Comparison of ENCODE assay signal across 8 cellular contexts in genomic region chr1:40592107-40592773, GRCh38.
DNase-seq lines count a peak whose midpoint lies in the region; ATAC-seq and TF ChIP-seq lines count a peak whose summit lies in the region.

No MANE protein-coding gene starts in this region.

- peaks cover 9% of the 10 kb centered on the region for H3K27me3 ChIP-seq in osteoblast (ENCODE audit: insufficient read depth, low read length)
- no peaks in the 10 kb centered on the region for H3K27me3 ChIP-seq in CD8-positive, alpha-beta T cell (ENCODE audit: insufficient read depth, low read length)

- H3K27ac ChIP-seq in osteoblast (ENCODE audit: low read depth, low read length), result no peak overlapping the region
- H3K27ac ChIP-seq in CD8-positive, alpha-beta T cell (ENCODE audit: low read depth, low read length), result no peak overlapping the region

- peaks cover 27% of the 10 kb centered on the region for H3K4me1 Mint-ChIP-seq in CD14-positive monocyte
- peaks cover 6 to 11% (median 8%) of the 10 kb centered on the region in 3 donors for H3K4me1 Mint-ChIP-seq in T-cell
- H3K4me1 Mint-ChIP-seq in CD8-positive, alpha-beta T cell (ENCODE audit: low read depth), result peaks cover 11% of the 10 kb centered on the region

- H3K9me3 ChIP-seq in osteoblast (ENCODE audit: low read depth, low read length), result no peaks in the 10 kb centered on the region
- no peaks in the 10 kb centered on the region for H3K9me3 ChIP-seq in CD8-positive, alpha-beta T cell (ENCODE audit: low read length)

- H3K36me3 Mint-ChIP-seq in CD14-positive monocyte, result no peaks in the 10 kb centered on the region
- no peaks in the 10 kb centered on the region for H3K36me3 Mint-ChIP-seq in T-cell
- H3K36me3 Mint-ChIP-seq in CD8-positive, alpha-beta T cell, result no peaks in the 10 kb centered on the region

- no peak overlapping the region for H3K4me3 Mint-ChIP-seq in CD14-positive monocyte
- H3K4me3 Mint-ChIP-seq in T-cell, result no peak overlapping the region
- H3K4me3 Mint-ChIP-seq in CD8-positive, alpha-beta T cell, result no peak overlapping the region

- no peaks in the 10 kb centered on the region for H3K36me3 ChIP-seq in osteoblast (ENCODE audit: insufficient read depth, low read length)
- H3K36me3 ChIP-seq in CD8-positive, alpha-beta T cell (ENCODE audit: insufficient read depth, low read length), result no peaks in the 10 kb centered on the region

- peaks cover 1 to 6% (median 2%) of the 10 kb centered on the region in 3 donors for H3K27me3 Mint-ChIP-seq in CD14-positive monocyte (ENCODE audit: low read depth in 3 of 3)
- peaks cover 3 to 9% of the 10 kb centered on the region in 2 donors for H3K27me3 Mint-ChIP-seq in T-cell
- H3K27me3 Mint-ChIP-seq in CD8-positive, alpha-beta T cell (ENCODE audit: low read depth), result peaks cover 5% of the 10 kb centered on the region

- no peaks in the 10 kb centered on the region for H4K20me1 ChIP-seq in osteoblast (ENCODE audit: insufficient read depth, low read length)

- TF ChIP-seq CTCF in CD14-positive monocyte (IDR thresholded peaks at IDR 0.05), result peak; percentile 67
- peak; percentile 58 for TF ChIP-seq CTCF in HFF-Myc (IDR thresholded peaks at IDR 0.05; ENCODE audit: low read depth, low read length, missing control alignments)
- peak; percentile 63 for TF ChIP-seq CTCF in osteoblast (IDR thresholded peaks at IDR 0.05; ENCODE audit: extremely low read depth, low read depth, low read length)
- TF ChIP-seq CTCF in CD8-positive, alpha-beta T cell (IDR thresholded peaks at IDR 0.05), result no peak

- no peak overlapping the region for H2AFZ ChIP-seq in osteoblast (ENCODE audit: low read length)

- no peak overlapping the region for H3K4me2 ChIP-seq in osteoblast (ENCODE audit: insufficient read depth, low read length)

- ATAC-seq in esophagus mucosa, result peak; percentile 85
- no peak for ATAC-seq in T-cell (replicated peaks in 1 of 4)
- ATAC-seq in CD8-positive, alpha-beta T cell, result no peak

- DNase-seq in CD14-positive monocyte (ENCODE audit: low spot score) (no peak), HFF-Myc (ENCODE audit: extremely low read depth, low read depth) (no peak), OCI-M1 (lab: John Stamatoyannopoulos, UW) (peak; percentile 43), osteoblast (ENCODE audit: insufficient read length, low spot score, missing footprints) (no peak), T-cell (no peak)
- no peak for DNase-seq in activated CD4-positive, CD25-positive, alpha-beta regulatory T cell treated with anti-CD3 and anti-CD28 coated beads, Interleukin-2, amount 50 U/mL, for 72 hours
- DNase-seq in CD8-positive, alpha-beta T cell, result no peak

- intact Hi-C loops in CD14-positive monocyte (cut with micrococcal nuclease), result loop anchor here in 1 of 2 donors (10.0 kb wide), 2 partner anchors 83 to 253 kb away; no protein-coding TSS in a partner anchor
- intact Hi-C loops in CD8-positive, alpha-beta T cell (cut with DNase I, micrococcal nuclease), result no loop called here

- H3K27ac Mint-ChIP-seq in CD14-positive monocyte (no peak overlapping the region), T-cell (no peak overlapping the region)
- H3K27ac Mint-ChIP-seq in CD8-positive, alpha-beta T cell, result no peak overlapping the region

- CTCF ChIA-PET in T-cell (lab: Charles Lee), result interaction anchor here in 1 of 2 donors (0.7 kb wide), 1 partner anchor 934 kb away, joined by 3 read pairs; no protein-coding TSS in a partner anchor
- CTCF ChIA-PET in CD8-positive, alpha-beta T cell (lab: Charles Lee), result interaction anchor here (0.8 kb wide), 1 partner anchor 11 kb away, joined by 3 read pairs; no protein-coding TSS in a partner anchor

- POLR2A ChIA-PET in T-cell (lab: Charles Lee), result interaction anchor here (0.6 to 0.7 kb wide), 2 partner anchors 193 to 437 kb away, joined by 3 to 5 read pairs; no protein-coding TSS in a partner anchor
- POLR2A ChIA-PET in CD8-positive, alpha-beta T cell (lab: Charles Lee), result interaction anchor here (0.6 kb wide), 1 partner anchor 461 kb away, joined by 3 read pairs; no protein-coding TSS in a partner anchor

- no peaks in the 10 kb centered on the region for H3K79me2 ChIP-seq in osteoblast (ENCODE audit: insufficient read depth, low read length)

- H3K9me3 Mint-ChIP-seq in CD14-positive monocyte (peaks cover 0 to 2% (median 0%) of the 10 kb centered on the region in 7 donors), T-cell (no peaks in the 10 kb centered on the region)
- no peaks in the 10 kb centered on the region for H3K9me3 Mint-ChIP-seq in CD8-positive, alpha-beta T cell

- H3K4me3 ChIP-seq in HFF-Myc (replicated peaks; ENCODE audit: low read depth, low read length), result no peak overlapping the region
- no peak overlapping the region for H3K4me3 ChIP-seq in osteoblast (ENCODE audit: insufficient read depth, low read length)
- H3K4me3 ChIP-seq in CD8-positive, alpha-beta T cell (ENCODE audit: low read depth, low read length), result no peak overlapping the region

- no peaks in the 10 kb centered on the region for H3K4me1 ChIP-seq in osteoblast (ENCODE audit: insufficient read depth, low read length)
- no peaks in the 10 kb centered on the region for H3K4me1 ChIP-seq in CD8-positive, alpha-beta T cell (ENCODE audit: insufficient read depth, low read length)
